Comparison of ENCODE assay signal across 9 cellular contexts in genomic region chr16:2429771-2430663, GRCh38. TPM values are rescaled to one million over a fixed set of nuclear protein-coding genes. Genes with fewer than 3 reads are reported as not detected.
A peak's percentile ranks its signal among the peaks of the same experiment; 100 is the strongest.
DNase-seq lines count a peak whose midpoint lies in the region; ATAC-seq, FAIRE-seq and TF ChIP-seq lines count a peak whose summit lies in the region.
"Had no signal": no experiment of that assay in that cellular context is flagged by ENCODE, and none has a peak within 500 bp of the region (broad histone marks: within the 10 kb centered on the region; RNA-seq: fewer than 3 reads in every experiment).

No MANE protein-coding gene starts in this region.

- POLR2A ChIA-PET in H1 (lab: Charles Lee; ENCODE audit: partially characterized antibody), result interaction anchor here (1.0 to 2.0 kb wide), 6 partner anchors 9 to 178 kb away, joined by 3 to 9 read pairs (median 5); partner anchors contain the start of genes ECI1 and TEDC2

- no peaks in the 10 kb centered on the region for H3K27me3 ChIP-seq in SJCRH30
- H3K27me3 ChIP-seq in H1 (replicated peaks in 1 of 4; ENCODE audit: control insufficient read depth in 3 of 4, extremely low read depth in 1 of 4, insufficient read depth in 3 of 4, low read length in 3 of 4), result peaks cover 0 to 9% (median 2%) of the 10 kb centered on the region in 4 experiments; a peak in 2 of 7 replicates
- H3K27me3 ChIP-seq in vagina, result no peaks in the 10 kb centered on the region

- peak overlapping the region; percentile 51 to 79 for H3K4me2 ChIP-seq in H1 (ENCODE audit: insufficient read depth in 1 of 2, low read depth in 2 of 2, low read length in 2 of 2)

- no peak overlapping the region; the same call in 1 of the 2 replicates for H2BK15ac ChIP-seq in H1 (ENCODE audit: low read length)

- no peak for FAIRE-seq in H1 (lab: Jason Lieb, UNC)
- FAIRE-seq: A204.1 had no signal

- peak in 1 of 2 experiments; percentile 6; a peak in 1 of 4 replicates for TF ChIP-seq RAD21 in H1 (IDR thresholded peaks at IDR 0.05 in 1 of 2, conservative IDR thresholded peaks at IDR 0.05 in 1 of 2; ENCODE audit: low read depth in 2 of 2, low read length in 2 of 2)

- H2AFZ ChIP-seq in H1 (ENCODE audit: low read length), result no peak overlapping the region

- no peak overlapping the region for H2BK120ac ChIP-seq in H1 (replicated peaks; ENCODE audit: low read depth, low read length)

- TF ChIP-seq EP300 in H1 (IDR thresholded peaks at IDR 0.05; ENCODE audit: borderline replicate concordance in 1 of 2, low read depth in 2 of 2, low read length in 2 of 2), result no peak

- intact Hi-C loops in vagina (cut with DNase I), result loop anchor here (5.0 kb wide), 1 partner anchor 72 kb away; no protein-coding TSS in a partner anchor

- DNase-seq in DMS 273 (lab: John Stamatoyannopoulos, UW; ENCODE audit: unreplicated experiment), result peak; percentile 44
- DNase-seq in DMS 273 treated with DMSO at 0.1 percent for 48 hours (lab: John Stamatoyannopoulos, UW), result no peak
- DNase-seq in SJCRH30, result peak in 1 of 2 experiments; percentile 41
- DNase-seq in H1 (ENCODE audit: low read depth in 1 of 2, low spot score in 2 of 2), result no peak
- peak; percentile 1 for DNase-seq in midbrain (lab: John Stamatoyannopoulos, UW)
- DNase-seq in vagina (ENCODE audit: extremely low spot score in 2 of 2), result peak in 1 of 2 donors; percentile 82
- no peak for DNase-seq in activated gamma-delta T cell treated with Interleukin-2 at 50 U/mL for 16 hours

- peaks cover 12% of the 10 kb centered on the region; the same call in 1 of the 2 replicates for H3K23me2 ChIP-seq in H1 (ENCODE audit: low read depth, low read length)

- no peak overlapping the region for H2BK20ac ChIP-seq in H1 (ENCODE audit: low read length)

- 16% methylated on average over 42 of the region's 46 CpGs; no CpG with 5 or more reads in 1 of the 2 experiments for WGBS in H1 (ENCODE audit: extremely low coverage in 1 of 2, insufficient coverage in 1 of 2, insufficient read length in 1 of 2, insufficient replicate concordance in 2 of 2, low coverage in 1 of 2, low lambda C conversion rate in 2 of 2, missing lambda C conversion rate in 1 of 2), 2 experiments

- H4K8ac ChIP-seq in H1 (ENCODE audit: extremely low read depth, insufficient read depth, low read length), result no peak overlapping the region

- H2BK12ac ChIP-seq in H1 (ENCODE audit: low read depth, low read length), result no peak overlapping the region

- H4K20me1 ChIP-seq in H1 (replicated peaks in 1 of 2; ENCODE audit: control insufficient read depth in 1 of 2, insufficient read depth in 2 of 2, low read length in 2 of 2), result peaks cover 8 to 11% of the 10 kb centered on the region in 2 experiments

- H2AK5ac ChIP-seq in H1 (ENCODE audit: low read depth, low read length), result no peak overlapping the region

- H3K79me1 ChIP-seq in H1 (ENCODE audit: low read depth, low read length), result 0 out of 2 replicates have a peak, but pooled peaks cover 6% of the 10 kb centered on the region

- H2BK5ac ChIP-seq in H1 (ENCODE audit: low read depth, low read length), result no peak overlapping the region

- H3K56ac ChIP-seq in H1 (replicated peaks; ENCODE audit: insufficient read length, low read depth, low read length), result no peak overlapping the region

- H4K5ac ChIP-seq in H1 (ENCODE audit: insufficient read length, low read depth, low read length), result no peak overlapping the region

- no peak overlapping the region for H3K23ac ChIP-seq in H1 (ENCODE audit: insufficient read length)

- CTCF ChIA-PET in H1 (lab: Charles Lee; ENCODE audit: partially characterized antibody), result interaction anchor here (0.9 to 1.5 kb wide), 8 partner anchors 10 to 156 kb away, joined by 3 to 5 read pairs (median 3); partner anchors contain the start of gene ABCA3

- TF ChIP-seq CTCF in H1 (IDR thresholded peaks at IDR 0.05; ENCODE audit: control extremely low read depth in 1 of 3, insufficient read depth in 1 of 3, low read depth in 1 of 3, low read length in 3 of 3) (peak in 1 of 3 experiments; percentile 4; a peak in 1 of 4 replicates), vagina (IDR thresholded peaks at IDR 0.05) (no peak)

- H3K36me3 ChIP-seq in SJCRH30 (peaks cover 32% of the 10 kb centered on the region), H1 (ENCODE audit: control insufficient read depth in 2 of 4, insufficient read depth in 4 of 4, low read length in 3 of 4) (peaks cover 12 to 27% (median 21%) of the 10 kb centered on the region in 4 experiments), vagina (peaks cover 0 to 14% of the 10 kb centered on the region in 2 donors)

- TF ChIP-seq POLR2A in H1 (IDR thresholded peaks at IDR 0.05; ENCODE audit: control extremely low read depth in 1 of 2, low read depth in 2 of 2, low read length in 2 of 2), result no peak
- TF ChIP-seq POLR2A in vagina (IDR thresholded peaks at IDR 0.05), result no peak

- H3K18ac ChIP-seq in H1 (ENCODE audit: extremely low read depth, low read length), result no peak overlapping the region

- peak overlapping the region; percentile 54 to 87 (median 64) for H3K9ac ChIP-seq in H1 (replicated peaks in 1 of 4; ENCODE audit: extremely low read depth in 1 of 4, low read depth in 3 of 4, low read length in 3 of 4)

- no peak overlapping the region for H3K4ac ChIP-seq in H1 (replicated peaks; ENCODE audit: insufficient read length, low read depth, low read length)

- H3K9me3 ChIP-seq in SJCRH30 (replicated peaks) (no peaks in the 10 kb centered on the region), H1 (ENCODE audit: insufficient read depth in 2 of 2, low read depth in 1 of 2, low read length in 1 of 2) (no peaks in the 10 kb centered on the region), vagina (no peaks in the 10 kb centered on the region)

- H3K14ac ChIP-seq in H1 (ENCODE audit: insufficient read length), result no peak overlapping the region

- H4K91ac ChIP-seq in H1 (replicated peaks; ENCODE audit: insufficient read length, low read length), result no peak overlapping the region

- H3K4me1 ChIP-seq in SJCRH30 (peaks cover 3% of the 10 kb centered on the region; the same call in 1 of the 2 replicates), H1 (replicated peaks in 1 of 4; ENCODE audit: control insufficient read depth in 3 of 4, insufficient read depth in 4 of 4, low read length in 3 of 4) (peaks cover 0 to 13% (median 6%) of the 10 kb centered on the region in 4 experiments; a peak in 5 of 7 replicates), vagina (peaks cover 20% of the 10 kb centered on the region)

- peaks cover 0 to 15% of the 10 kb centered on the region in 2 experiments; a peak in 2 of 4 replicates for H3K79me2 ChIP-seq in H1 (ENCODE audit: control insufficient read depth in 1 of 2, insufficient read depth in 2 of 2, low read length in 2 of 2)

- ATAC-seq in HG02642 (IDR thresholded peaks at IDR 0.05; ENCODE audit: poor library complexity, unreplicated experiment), result peak; percentile 11

- peak overlapping the region; percentile 51 for H3K27ac ChIP-seq in SJCRH30
- H3K27ac ChIP-seq in H1 (ENCODE audit: low read depth, low read length), result peak overlapping the region; percentile 43; the same call in 1 of the 2 replicates
- H3K27ac ChIP-seq in vagina, result peak overlapping the region; percentile 60

- H3K4me3 ChIP-seq in SJCRH30, result peak overlapping the region; percentile 99
- H3K4me3 ChIP-seq in H1 (ENCODE audit: extremely low read depth in 1 of 4, insufficient read depth in 2 of 4, low read depth in 3 of 4, low read length in 4 of 4), result peak overlapping the region; percentile 75 to 99 (median 83)
- H3K4me3 ChIP-seq in vagina, result peak overlapping the region; percentile 78 to 86

RNA-seq across cellular contexts. Expression of gene CCNF, which starts 0.8 kb away (rescaled TPM):
- 52.8 and 54.8 TPM in 2 replicates for total RNA-seq in SJCRH30 (2014; rRNA removed; shearing (Covaris generic))
- 54.3 and 55.9 TPM in 2 replicates for total RNA-seq in H1 (2021; fragmentation: NEBNext Ultra II Directional; extraction: Animal tissue kit (Norgen Biotek cat#: 25700))
- 15.4 and 25.5 TPM in 2 replicates for polyA plus RNA-seq in H1 (2011; rRNA removed)
- polyA plus RNA-seq in H1 (2011; cell fraction: cytosol; rRNA removed), result 19.4 TPM
- polyA plus RNA-seq in H1 (2011; cell fraction: nucleus; rRNA removed), result 33.2 TPM
- polyA plus RNA-seq in H1 (2012, experiment 1 of 2), result 28.0 to 37.5 TPM (median 33.7 TPM) in 4 replicates
- 38.2 TPM for polyA plus RNA-seq in H1 (2012, experiment 2 of 2)
- polyA plus RNA-seq in H1 (2013, experiment 1 of 2), result 21.7 TPM
- polyA plus RNA-seq in H1 (2013, experiment 2 of 2), result 21.4 TPM
- 41.3 and 59.4 TPM in 2 replicates for polyA minus RNA-seq in H1 (2011; rRNA and poly(A)+ RNA removed)
- polyA minus RNA-seq in H1 (2011; cell fraction: cytosol; rRNA and poly(A)+ RNA removed), result 33.2 TPM
- 36.2 TPM for polyA minus RNA-seq in H1 (2011; cell fraction: nucleus; rRNA and poly(A)+ RNA removed)
- 2.5 TPM for total RNA-seq in vagina

RNA-seq across cellular contexts. Expression of gene TEDC2, which starts 29.9 kb away (rescaled TPM):
- 26.0 and 30.9 TPM in 2 replicates for total RNA-seq in SJCRH30 (2014; rRNA removed; shearing (Covaris generic))
- total RNA-seq in H1 (2021; fragmentation: NEBNext Ultra II Directional; extraction: Animal tissue kit (Norgen Biotek cat#: 25700)), result 54.2 and 54.6 TPM in 2 replicates
- polyA plus RNA-seq in H1 (2011; rRNA removed), result 55.6 and 71.2 TPM in 2 replicates
- 57.9 TPM for polyA plus RNA-seq in H1 (2011; cell fraction: cytosol; rRNA removed)
- 227 TPM for polyA plus RNA-seq in H1 (2011; cell fraction: nucleus; rRNA removed)
- polyA plus RNA-seq in H1 (2012, experiment 1 of 2), result 41.6 to 54.3 TPM (median 48.8 TPM) in 4 replicates
- 45.5 TPM for polyA plus RNA-seq in H1 (2012, experiment 2 of 2)
- 32.6 TPM for polyA plus RNA-seq in H1 (2013, experiment 1 of 2)
- polyA plus RNA-seq in H1 (2013, experiment 2 of 2), result 32.0 TPM
- 17.1 and 20.1 TPM in 2 replicates for polyA minus RNA-seq in H1 (2011; rRNA and poly(A)+ RNA removed)
- polyA minus RNA-seq in H1 (2011; cell fraction: cytosol; rRNA and poly(A)+ RNA removed), result 27.2 TPM
- polyA minus RNA-seq in H1 (2011; cell fraction: nucleus; rRNA and poly(A)+ RNA removed), result 66.0 TPM
- 2.5 TPM for total RNA-seq in vagina

RNA-seq across cellular contexts. Expression of gene NTN3, which starts 41.1 kb away (rescaled TPM):
- total RNA-seq in SJCRH30 (2014; rRNA removed; shearing (Covaris generic)), result 5.1 and 5.6 TPM in 2 replicates
- 0.34 and 0.52 TPM in 2 replicates for total RNA-seq in H1 (2021; fragmentation: NEBNext Ultra II Directional; extraction: Animal tissue kit (Norgen Biotek cat#: 25700))
- 0.30 and 0.74 TPM in 2 replicates for polyA plus RNA-seq in H1 (2011; rRNA removed)
- polyA plus RNA-seq in H1 (2011; cell fraction: cytosol; rRNA removed), result 0.32 TPM
- 2.5 TPM for polyA plus RNA-seq in H1 (2011; cell fraction: nucleus; rRNA removed)
- 0.08 to 0.20 TPM (median 0.08 TPM) in 3 of 4 replicates, not detected in the other for polyA plus RNA-seq in H1 (2012, experiment 1 of 2)
- 0.10 TPM for polyA plus RNA-seq in H1 (2012, experiment 2 of 2)
- 0.10 TPM for polyA plus RNA-seq in H1 (2013, experiment 1 of 2)
- polyA plus RNA-seq in H1 (2013, experiment 2 of 2), result 0.15 TPM
- polyA minus RNA-seq in H1 (2011; rRNA and poly(A)+ RNA removed), result 0.13 and 0.46 TPM in 2 replicates
- 1.1 TPM for polyA minus RNA-seq in H1 (2011; cell fraction: cytosol; rRNA and poly(A)+ RNA removed)
- polyA minus RNA-seq in H1 (2011; cell fraction: nucleus; rRNA and poly(A)+ RNA removed), result 4.2 TPM
- not detected for total RNA-seq in vagina

RNA-seq across cellular contexts. Expression of gene TBC1D24, which starts 44.9 kb away (rescaled TPM):
- 19.8 and 21.8 TPM in 2 replicates for total RNA-seq in SJCRH30 (2014; rRNA removed; shearing (Covaris generic))
- 18.6 and 21.5 TPM in 2 replicates for total RNA-seq in H1 (2021; fragmentation: NEBNext Ultra II Directional; extraction: Animal tissue kit (Norgen Biotek cat#: 25700))
- polyA plus RNA-seq in H1 (2011; rRNA removed), result 8.7 and 13.3 TPM in 2 replicates
- 9.4 TPM for polyA plus RNA-seq in H1 (2011; cell fraction: cytosol; rRNA removed)
- 22.2 TPM for polyA plus RNA-seq in H1 (2011; cell fraction: nucleus; rRNA removed)
- polyA plus RNA-seq in H1 (2012, experiment 1 of 2), result 7.7 to 10.3 TPM (median 9.2 TPM) in 4 replicates
- 4.2 TPM for polyA plus RNA-seq in H1 (2012, experiment 2 of 2)
- polyA plus RNA-seq in H1 (2013, experiment 1 of 2), result 7.5 TPM
- polyA plus RNA-seq in H1 (2013, experiment 2 of 2), result 7.0 TPM
- 13.1 and 14.6 TPM in 2 replicates for polyA minus RNA-seq in H1 (2011; rRNA and poly(A)+ RNA removed)
- polyA minus RNA-seq in H1 (2011; cell fraction: cytosol; rRNA and poly(A)+ RNA removed), result 15.0 TPM
- polyA minus RNA-seq in H1 (2011; cell fraction: nucleus; rRNA and poly(A)+ RNA removed), result 13.0 TPM
- total RNA-seq in vagina, result 9.6 TPM

Comparison
In these comparisons a context has a peak if more than half of its experiments do, and no peak if none do; other contexts are left out.
1. DNase-seq: peak in DMS 273 (single experiment) and midbrain (single experiment); none in DMS 273 treated with DMSO at 0.1 percent for 48 hours (single experiment), H1 (0 of 2) and activated gamma-delta T cell treated with Interleukin-2 at 50 U/mL for 16 hours (single experiment).
2. RNA of gene CCNF, which starts 0.8 kb away (total RNA-seq): 52.8 to 54.8 TPM in SJCRH30 and 54.3 to 55.9 TPM in H1; 2.5 TPM in vagina (single experiment); every median in the first group is over 10 times any median in the second.
3. Peak in every context shown above with its lines, with median percentiles within 50 percentile points of each other: H3K27ac ChIP-seq and H3K4me3 ChIP-seq.